In the genomic region with DNA sequence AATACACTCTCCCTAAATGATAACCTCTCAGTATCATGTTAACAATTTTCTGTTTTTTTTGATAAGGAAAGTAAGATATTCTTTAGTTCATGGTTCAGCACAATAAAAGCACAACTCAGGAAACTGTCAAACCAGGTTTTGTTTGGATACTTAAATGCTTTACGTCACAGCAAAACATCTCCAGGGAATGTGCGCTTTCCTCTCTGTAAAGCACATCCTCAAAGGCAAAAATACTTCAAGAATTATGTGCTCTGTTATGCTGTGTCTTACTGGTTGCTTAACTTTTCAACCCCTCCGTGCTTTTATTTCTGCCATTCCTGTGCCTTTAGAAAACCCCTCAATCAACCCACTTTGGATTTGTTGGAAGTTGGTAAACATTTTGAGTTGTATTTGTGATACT, we compare ENCODE assay signal across 25 cellular contexts. TPM values are rescaled to one million over a fixed set of nuclear protein-coding genes. Genes with fewer than 3 reads are reported as not detected.
A peak's percentile ranks its signal among the peaks of the same experiment; 100 is the strongest.
DNase-seq lines count a peak whose midpoint lies in the region; ATAC-seq, FAIRE-seq and TF ChIP-seq lines count a peak whose summit lies in the region.
"Had no signal": no experiment of that assay in that cellular context is flagged by ENCODE, and none has a peak within 500 bp of the region (broad histone marks: within the 10 kb centered on the region; RNA-seq: fewer than 3 reads in every experiment).

No MANE protein-coding gene starts in this region.

- H3K9ac ChIP-seq in GM12878 (ENCODE audit: control insufficient read depth, insufficient read depth, low read length) = no peak overlapping the region

- FAIRE-seq in GM12878 (lab: Jason Lieb, UNC) = no peak

- H3K4me3 ChIP-seq in GM12878 = no peak overlapping the region
- no peak overlapping the region for H3K4me3 ChIP-seq in fibroblast of mammary gland (ENCODE audit: control insufficient read depth, low read depth, low read length)
- H3K4me3 ChIP-seq in mesodermal cell (ENCODE audit: extremely low read depth, insufficient read depth, low read length, poor library complexity, severe bottlenecking) = no peak overlapping the region
- H3K4me3 ChIP-seq: cardiac muscle cell, lower lobe of right lung, spleen, testis had no signal

- H2AFZ ChIP-seq in GM12878 (ENCODE audit: control insufficient read depth, low read depth, low read length) = no peak overlapping the region

- 95% methylated on average over 3 of the region's 3 CpGs for WGBS in GM12878 (ENCODE audit: insufficient coverage, insufficient replicate concordance, low lambda C conversion rate, missing lambda C conversion rate)
- WGBS in mesodermal cell (ENCODE audit: insufficient coverage in 2 of 2), 2 experiments = 88 to 100% methylated on average over 2 of the region's 3 CpGs

- POLR2A ChIA-PET in GM12878 (lab: Charles Lee) = interaction anchor here (0.6 to 0.7 kb wide), 2 partner anchors 13 to 54 kb away, joined by 3 read pairs; no protein-coding TSS in a partner anchor

- no peaks in the 10 kb centered on the region; the same call in 1 of the 2 replicates for H4K20me1 ChIP-seq in GM12878 (ENCODE audit: control insufficient read depth, insufficient read depth)

- TF ChIP-seq POLR2A in GM12878 (IDR thresholded peaks at IDR 0.05; ENCODE audit: low read depth, low read length) = no peak

- BruUV-seq in GM12878 (replicated peaks; lab: Mats Ljungman, UMichigan) = TSS peak; percentile 32

- RAD21 ChIA-PET in GM12878 (lab: Charles Lee; ENCODE audit: unreplicated experiment) = no interaction called here

- TF ChIP-seq CTCF in GM12878 (IDR thresholded peaks at IDR 0.05 in 2 of 3, conservative IDR thresholded peaks at IDR 0.05 in 1 of 3; ENCODE audit: control insufficient read depth in 2 of 3, extremely low read depth in 1 of 3, insufficient read depth in 1 of 3, low read depth in 3 of 3, low read length in 3 of 3) (no peak), fibroblast of mammary gland (conservative IDR thresholded peaks at IDR 0.05; ENCODE audit: control insufficient read depth, insufficient read depth, low read depth, low read length) (no peak)

- H3K27me3 ChIP-seq in GM12878 (replicated peaks in 1 of 2; ENCODE audit: control insufficient read depth in 2 of 2, insufficient read depth in 2 of 2, low read length in 1 of 2) = no peaks in the 10 kb centered on the region
- H3K27me3 ChIP-seq: cardiac muscle cell, foreskin keratinocyte, spleen, testis had no signal

- intact Hi-C loops in GM12878 (cut with micrococcal nuclease; ENCODE audit: unreplicated experiment) = no loop called here

- H3K9me3 ChIP-seq in GM12878 (replicated peaks; ENCODE audit: control insufficient read depth, insufficient read depth, low read length) (peaks cover 5% of the 10 kb centered on the region), mesodermal cell (ENCODE audit: control insufficient read depth, low read length) (peaks cover 14% of the 10 kb centered on the region)
- H3K9me3 ChIP-seq: lower lobe of right lung, testis had no signal

- CTCF ChIA-PET in GM12878 (lab: Yijun Ruan, JAX) = no interaction called here

- H3K4me2 ChIP-seq in GM12878 (ENCODE audit: control insufficient read depth, insufficient read depth) = no peak overlapping the region

- TF ChIP-seq EP300 in GM12878 (IDR thresholded peaks at IDR 0.05; ENCODE audit: borderline replicate concordance in 1 of 2, control insufficient read depth in 1 of 2, low read depth in 2 of 2, low read length in 2 of 2) = no peak

- DNase-seq in GM12878 (ENCODE audit: low read depth, low spot score) (no peak), fibroblast of mammary gland (ENCODE audit: low read depth) (peak; percentile 83), smooth muscle cell of the brain vasculature (ENCODE audit: low read depth, low spot score) (peak; percentile 29), KBM-7 (no peak), UCSD-AML1 (lab: John Stamatoyannopoulos, UW; ENCODE audit: unreplicated experiment) (no peak)
- DNase-seq: activated CD4-positive, alpha-beta T cell treated with anti-CD3 and anti-CD28 coated beads for 36 hours; activated gamma-delta T cell treated with Interleukin-2 at 50 U/mL for 16 hours; activated T-cell treated with anti-CD3 and anti-CD28 coated beads, Interleukin-2, amount 50 U/mL, for 1 hour; CD4-positive, CD25-positive, alpha-beta regulatory T cell; EL; foreskin keratinocyte; hypothalamus; islet precursor cell; lower lobe of right lung; NCI-H1092 treated with DMSO at 0.1 percent for 48 hours; NCI-H1930; NCI-H69; spleen; stimulated activated CD4-positive, alpha-beta T cell treated with anti-CD3 and anti-CD28 coated beads, Interleukin-4, amount 100 ng/mL, for 1 hour; stimulated activated naive CD4-positive, alpha-beta T cell treated with Interleukin-2 at 50 U/mL for 16 hours; T-helper 2 cell; testis had no signal

- ATAC-seq in GM12878 = no peak
- ATAC-seq in HG02571 (IDR thresholded peaks at IDR 0.05; ENCODE audit: unreplicated experiment) = no peak
- ATAC-seq: activated CD4-positive, alpha-beta T cell treated with anti-CD3 and anti-CD28 coated beads for 36 hours; foreskin keratinocyte had no signal

- in situ Hi-C loops in GM12878 (cut with MboI) = no loop called here
- in situ Hi-C loops in KBM-7 (cut with MboI; ENCODE audit: low pct_unique_long_range_greater_than_20kb, low sequenced_read_pairs) = no loop called here

- H3K79me2 ChIP-seq in GM12878 (ENCODE audit: control insufficient read depth, insufficient read depth, low read length) = peaks cover 69% of the 10 kb centered on the region

- H3K4me1 ChIP-seq in GM12878 (ENCODE audit: control insufficient read depth, insufficient read depth, low read length) = no peaks in the 10 kb centered on the region
- peaks cover 12% of the 10 kb centered on the region for H3K4me1 ChIP-seq in mesodermal cell (ENCODE audit: control insufficient read depth, insufficient read depth, low read length, poor library complexity, severe bottlenecking)
- H3K4me1 ChIP-seq: foreskin keratinocyte, lower lobe of right lung had no signal

- no peak for TF ChIP-seq RAD21 in GM12878 (IDR thresholded peaks at IDR 0.05; ENCODE audit: insufficient read depth, low read depth, low read length)

- H3K36me3 ChIP-seq in GM12878 (ENCODE audit: control insufficient read depth in 2 of 2, insufficient read depth in 2 of 2, low read length in 1 of 2) (peaks cover 5 to 10% of the 10 kb centered on the region in 2 experiments), mesodermal cell (ENCODE audit: control insufficient read depth, insufficient read depth, low read length) (peaks cover 5% of the 10 kb centered on the region)
- H3K36me3 ChIP-seq: cardiac muscle cell, lower lobe of right lung, spleen had no signal

- SMC1A ChIA-PET in GM12878 (lab: Charles Lee; ENCODE audit: uncharacterized antibody, unreplicated experiment) = interaction anchor here (1.0 kb wide), 1 partner anchor 15 kb away, joined by 3 read pairs; no protein-coding TSS in a partner anchor

- H3K27ac ChIP-seq in GM12878 (ENCODE audit: control insufficient read depth, insufficient read depth) (no peak overlapping the region), mesodermal cell (ENCODE audit: low read depth, low read length, severe bottlenecking) (peak overlapping the region; percentile 13)
- H3K27ac ChIP-seq: cardiac muscle cell, foreskin keratinocyte, lower lobe of right lung, spleen had no signal

TF ChIP-seq in GM12878, 131 proteins besides CTCF, POLR2A, EP300 and RAD21 (continues in another document):
- TF ChIP-seq FOXM1 (IDR thresholded peaks at IDR 0.05; ENCODE audit: low read depth, low read length) (no peak), SMAD1 (IDR thresholded peaks at IDR 0.05; ENCODE audit: low read depth, partially characterized antibody) (no peak), NFYA (IDR thresholded peaks at IDR 0.05; ENCODE audit: borderline replicate concordance, low read depth, low read length) (no peak)

RNA-seq across cellular contexts. Expression of a gene that starts 27.8 kb away (rescaled TPM):
- total RNA-seq in GM12878 (2013; cell fraction: nucleolus; rRNA removed) = 343 and 366 TPM in 2 replicates
- total RNA-seq in GM12878 (2014; rRNA removed) = 82.0 and 107 TPM in 2 replicates
- 115 and 117 TPM in 2 replicates for total RNA-seq in GM12878 (2014; rRNA removed; fragmentation: Illumina TruSeq; extraction: Trizol)
- 106 and 108 TPM in 2 replicates for total RNA-seq in GM12878 (2021)
- 44.9 TPM for polyA plus RNA-seq in GM12878 (2011; ENCODE audit: low read depth)
- polyA plus RNA-seq in GM12878 (2011; rRNA removed) = 66.6 and 90.3 TPM in 2 replicates
- polyA plus RNA-seq in GM12878 (2011; cell fraction: cytosol; rRNA removed) = 18.1 and 37.0 TPM in 2 replicates
- polyA plus RNA-seq in GM12878 (2011; cell fraction: nucleus; rRNA removed) = 40.4 and 44.0 TPM in 2 replicates
- polyA plus RNA-seq in GM12878 (2012) = 51.4 and 77.3 TPM in 2 replicates
- polyA plus RNA-seq in GM12878 (2014; fragmentation: Illumina TruSeq; extraction: Trizol) = 93.0 and 116 TPM in 2 replicates
- polyA plus RNA-seq in GM12878 (2014; fragmentation: Nextera tagmentation; extraction: Ambion mirVana) = 10 to 100 TPM; 19.6 to 27.8 TPM
- 49.6 and 59.1 TPM in 2 replicates for polyA plus RNA-seq in GM12878 (2014; rRNA removed)
- 10 to 100 TPM; 11.2 to 47.1 TPM for polyA plus RNA-seq in GM12878 (2016; fragmentation: Nextera tagmentation; extraction: Ambion mirVana)
- 160 and 175 TPM in 2 replicates for polyA minus RNA-seq in GM12878 (2011; rRNA and poly(A)+ RNA removed)
- polyA minus RNA-seq in GM12878 (2011; cell fraction: cytosol; rRNA and poly(A)+ RNA removed) = 28.2 and 46.0 TPM in 2 replicates
- 51.0 and 58.2 TPM in 2 replicates for polyA minus RNA-seq in GM12878 (2011; cell fraction: nucleus; rRNA and poly(A)+ RNA removed)
- polyA plus RNA-seq in mesodermal cell (2013, experiment 1 of 2) = 14.3 TPM
- 16.3 TPM for polyA plus RNA-seq in mesodermal cell (2013, experiment 2 of 2)

RNA-seq across cellular contexts. Expression of a gene that starts 33.4 kb away (rescaled TPM):
- 52.2 and 55.3 TPM in 2 replicates for total RNA-seq in GM12878 (2013; cell fraction: nucleolus; rRNA removed)
- total RNA-seq in GM12878 (2014; rRNA removed) (27.2 and 34.2 TPM in 2 replicates), GM12878 (2014; rRNA removed; fragmentation: Illumina TruSeq; extraction: Trizol) (62.7 TPM in 2 replicates), GM12878 (2021) (49.1 and 50.4 TPM in 2 replicates)
- 8.9 TPM for polyA plus RNA-seq in GM12878 (2011; ENCODE audit: low read depth)
- polyA plus RNA-seq in GM12878 (2011; rRNA removed) (29.9 and 43.1 TPM in 2 replicates), GM12878 (2014; fragmentation: Illumina TruSeq; extraction: Trizol) (48.9 and 64.2 TPM in 2 replicates), GM12878 (2014; fragmentation: Nextera tagmentation; extraction: Ambion mirVana) (10 to 100 TPM; 27.2 to 47.5 TPM), GM12878 (2014; rRNA removed) (21.7 and 26.4 TPM in 2 replicates), GM12878 (2016; fragmentation: Nextera tagmentation; extraction: Ambion mirVana) (10 to 100 TPM; 48.5 to 50.8 TPM)
- polyA plus RNA-seq in GM12878 (2011; cell fraction: cytosol; rRNA removed) = 9.4 and 13.9 TPM in 2 replicates
- polyA plus RNA-seq in GM12878 (2011; cell fraction: nucleus; rRNA removed) = 9.1 and 9.2 TPM in 2 replicates
- 16.0 and 20.5 TPM in 2 replicates for polyA plus RNA-seq in GM12878 (2012)
- 17.4 and 44.0 TPM in 2 replicates for polyA minus RNA-seq in GM12878 (2011; rRNA and poly(A)+ RNA removed)
- polyA minus RNA-seq in GM12878 (2011; cell fraction: cytosol; rRNA and poly(A)+ RNA removed) = 9.2 and 10.6 TPM in 2 replicates
- 9.1 and 13.4 TPM in 2 replicates for polyA minus RNA-seq in GM12878 (2011; cell fraction: nucleus; rRNA and poly(A)+ RNA removed)
- polyA plus RNA-seq in mesodermal cell (2013, experiment 1 of 2) = 20.4 TPM
- polyA plus RNA-seq in mesodermal cell (2013, experiment 2 of 2) = 21.3 TPM

Comparison
In these comparisons a context has a peak if more than half of its experiments do, and no peak if none do; other contexts are left out.
1. DNase-seq: peak in fibroblast of mammary gland (single experiment) and smooth muscle cell of the brain vasculature (single experiment); none in GM12878 (single experiment), KBM-7 (single experiment) and UCSD-AML1 (single experiment).